Comparison of ENCODE assay signal across 12 cellular contexts in genomic region chr10:125093199-125093841, GRCh38.
DNase-seq lines count a peak whose midpoint lies in the region; ATAC-seq, FAIRE-seq and TF ChIP-seq lines count a peak whose summit lies in the region.
"Had no signal": no experiment of that assay in that cellular context is flagged by ENCODE, and none has a peak within 500 bp of the region (broad histone marks: within the 10 kb centered on the region; RNA-seq: fewer than 3 reads in every experiment).

No MANE protein-coding gene starts in this region.

- H3K9me3 ChIP-seq in lung (ENCODE audit: control insufficient read depth in 2 of 2, insufficient read depth in 1 of 2, low read length in 1 of 2) = no peaks in the 10 kb centered on the region
- H3K9me3 ChIP-seq in subcutaneous abdominal adipose tissue (ENCODE audit: control insufficient read depth in 5 of 5, low read length in 5 of 5) = no peaks in the 10 kb centered on the region

- H3K9ac ChIP-seq in subcutaneous abdominal adipose tissue (ENCODE audit: low read length in 5 of 5) = peak overlapping the region in 1 of 5 donors; percentile 43

- DNase-seq in HTR-8/SVneo (ENCODE audit: insufficient read length, low spot score) = peak; percentile 15
- DNase-seq in endothelial cell (ENCODE audit: low spot score) = no peak
- DNase-seq in lung (ENCODE audit: low spot score) = no peak
- DNase-seq in NCI-H2081 (lab: John Stamatoyannopoulos, UW) = no peak
- no peak for DNase-seq in effector CD8-positive, alpha-beta T cell (lab: John Stamatoyannopoulos, UW)
- DNase-seq in NCI-H2081 treated with DMSO at 0.1 percent for 48 hours (lab: John Stamatoyannopoulos, UW) = no peak
- no peak for DNase-seq in NCI-H2107 (lab: John Stamatoyannopoulos, UW)
- DNase-seq: activated CD8-positive, alpha-beta T cell treated with anti-CD3 and anti-CD28 coated beads for 36 hours; central memory CD4-positive, alpha-beta T cell; DND-41 had no signal

- H3K27me3 ChIP-seq in lung (ENCODE audit: control insufficient read depth, insufficient read depth) = no peaks in the 10 kb centered on the region
- H3K27me3 ChIP-seq in subcutaneous abdominal adipose tissue (ENCODE audit: control insufficient read depth in 5 of 5, insufficient read depth in 4 of 5, low read length in 5 of 5) = no peaks in the 10 kb centered on the region

- peak; percentile 10 for ATAC-seq in lung (ENCODE audit: insufficient read depth, low FRiP score)
- ATAC-seq: activated CD8-positive, alpha-beta T cell treated with anti-CD3 and anti-CD28 coated beads for 36 hours; left lobe of liver had no signal

- peak overlapping the region; percentile 10 for H3K27ac Mint-ChIP-seq in endothelial cell (ENCODE audit: unreplicated experiment)
- H3K27ac Mint-ChIP-seq: activated CD8-positive, alpha-beta T cell treated with anti-CD3 and anti-CD28 coated beads for 36 hours had no signal

- H3K27me3 Mint-ChIP-seq in endothelial cell (ENCODE audit: unreplicated experiment) = no peaks in the 10 kb centered on the region
- H3K27me3 Mint-ChIP-seq: activated CD8-positive, alpha-beta T cell treated with anti-CD3 and anti-CD28 coated beads for 36 hours had no signal

- H3K4me1 ChIP-seq in lung (ENCODE audit: control insufficient read depth in 2 of 2, insufficient read depth in 2 of 2, low read length in 2 of 2) (peaks cover 32 to 35% of the 10 kb centered on the region in 2 donors), subcutaneous abdominal adipose tissue (ENCODE audit: control insufficient read depth in 5 of 5, insufficient read depth in 5 of 5, low read length in 5 of 5) (peaks cover 19 to 67% (median 53%) of the 10 kb centered on the region in 5 donors)

- H3K4me3 Mint-ChIP-seq in endothelial cell (ENCODE audit: unreplicated experiment) = no peak overlapping the region
- H3K4me3 Mint-ChIP-seq: activated CD8-positive, alpha-beta T cell treated with anti-CD3 and anti-CD28 coated beads for 36 hours had no signal

- TF ChIP-seq CTCF in endothelial cell (IDR thresholded peaks at IDR 0.05; ENCODE audit: unreplicated experiment) = no peak
- no peak for TF ChIP-seq CTCF in lung (IDR thresholded peaks at IDR 0.05; ENCODE audit: control extremely low read depth, extremely low read depth)

- peaks cover 40% of the 10 kb centered on the region for H3K4me1 Mint-ChIP-seq in endothelial cell (ENCODE audit: unreplicated experiment)

- peaks cover 0 to 5% of the 10 kb centered on the region in 2 donors for H3K36me3 ChIP-seq in lung (ENCODE audit: control insufficient read depth in 2 of 2, insufficient read depth in 2 of 2, low read length in 2 of 2)
- H3K36me3 ChIP-seq in subcutaneous abdominal adipose tissue (ENCODE audit: control insufficient read depth in 5 of 5, insufficient read depth in 5 of 5, low read length in 5 of 5) = peaks cover 0 to 3% (median 0%) of the 10 kb centered on the region in 5 donors

- H3K36me3 Mint-ChIP-seq in endothelial cell (ENCODE audit: low read depth, unreplicated experiment) = peaks cover 26% of the 10 kb centered on the region

- H3K4me3 ChIP-seq in lung (no peak overlapping the region), subcutaneous abdominal adipose tissue (ENCODE audit: low read depth in 1 of 5, low read length in 5 of 5) (peak overlapping the region in 4 of 5 donors; percentile 30 to 48 (median 32))

- FAIRE-seq in HTR-8/SVneo (lab: Jason Lieb, UNC) = no peak

- H3K27ac ChIP-seq in lung (ENCODE audit: low read depth in 1 of 2, low read length in 1 of 2) (peak overlapping the region; percentile 63 to 83), subcutaneous abdominal adipose tissue (ENCODE audit: low read depth, low read length) (peak overlapping the region; percentile 61)

- no peaks in the 10 kb centered on the region for H3K9me3 Mint-ChIP-seq in endothelial cell (ENCODE audit: unreplicated experiment)
- H3K9me3 Mint-ChIP-seq: activated CD8-positive, alpha-beta T cell treated with anti-CD3 and anti-CD28 coated beads for 36 hours had no signal

- 54 to 73% methylated on average over 15 of the region's 15 CpGs for WGBS in lung, 2 donors
